Comparison of ENCODE assay signal across 8 cellular contexts in the genomic region with DNA sequence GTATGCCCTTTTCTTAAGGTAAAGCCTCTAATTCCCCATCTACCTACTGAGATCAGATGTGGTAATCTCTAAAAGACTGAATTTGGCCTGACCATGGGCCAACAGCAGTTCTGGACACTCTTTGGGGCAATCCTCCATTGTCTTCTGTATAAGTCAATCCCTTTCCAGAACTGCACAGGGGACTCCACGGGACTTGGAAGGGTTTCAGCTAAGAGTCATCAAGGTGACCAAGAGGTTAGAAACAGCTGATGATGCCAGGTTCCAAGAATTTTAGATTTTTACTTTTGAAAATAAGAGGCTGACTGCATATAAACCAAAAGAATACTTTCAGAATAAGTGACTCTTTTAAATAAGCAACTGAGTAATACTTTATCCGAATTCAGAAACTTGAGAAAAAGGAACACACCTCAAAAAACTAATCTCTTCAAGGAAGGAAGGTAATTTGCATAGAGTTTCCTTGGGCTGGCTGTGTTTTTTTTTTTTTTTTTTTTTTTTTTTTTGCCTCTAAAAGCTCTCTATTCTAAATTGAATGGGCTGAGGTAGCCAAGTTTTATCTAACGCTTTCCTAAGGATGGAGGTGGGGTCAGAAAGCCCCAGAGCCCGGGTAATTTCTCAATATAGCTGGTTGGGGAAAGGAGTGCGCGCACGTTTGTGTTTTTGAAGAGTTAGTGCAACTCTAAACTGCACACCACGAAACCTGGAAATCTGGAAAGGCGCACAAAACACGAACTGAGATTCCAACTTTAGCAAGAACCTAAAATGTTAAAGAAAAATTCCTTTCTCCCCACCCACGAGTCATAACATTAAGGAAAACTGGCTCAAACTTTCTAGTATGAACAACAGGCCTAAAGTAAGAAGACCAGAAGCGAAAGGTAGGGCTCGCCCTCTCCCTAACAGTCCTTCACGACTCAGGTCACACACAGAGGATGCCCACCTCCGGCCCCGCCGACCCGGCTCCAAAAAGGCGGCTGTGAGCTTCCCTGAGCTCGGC. TPM values are rescaled to one million over a fixed set of nuclear protein-coding genes. Genes with fewer than 3 reads are reported as not detected.
DNase-seq lines count a peak whose midpoint lies in the region; ATAC-seq, FAIRE-seq and TF ChIP-seq lines count a peak whose summit lies in the region.

No MANE protein-coding gene starts in this region.

- H3K9me3 ChIP-seq in A673 (ENCODE audit: low read depth, low read length, poor library complexity, severe bottlenecking) (no peaks in the 10 kb centered on the region), H9 (ENCODE audit: control insufficient read depth, low read depth, low read length) (no peaks in the 10 kb centered on the region), HepG2 (ENCODE audit: low read length) (no peaks in the 10 kb centered on the region), tibial nerve (no peaks in the 10 kb centered on the region)

- H3K4ac ChIP-seq in H9 (ENCODE audit: low read depth, low read length) = no peak overlapping the region

- no peak overlapping the region for H4K5ac ChIP-seq in H9 (ENCODE audit: insufficient read length, low read depth, low read length)

- TF ChIP-seq CTCF in A673 (conservative IDR thresholded peaks at IDR 0.05; ENCODE audit: low read depth, low read length) = no peak
- TF ChIP-seq CTCF in H9 (conservative IDR thresholded peaks at IDR 0.05) = no peak
- TF ChIP-seq CTCF in astrocyte of the cerebellum (IDR thresholded peaks at IDR 0.05; ENCODE audit: low read depth, low read length, missing control alignments) = no peak
- TF ChIP-seq CTCF in HepG2 (CRISPR knock-in tag; IDR thresholded peaks at IDR 0.05) = no peak
- TF ChIP-seq CTCF in tibial nerve (IDR thresholded peaks at IDR 0.05) = no peak

- CTCF ChIA-PET in A673 (lab: Charles Lee) (interaction anchor here (0.6 to 1.0 kb wide), 3 partner anchors 14 to 404 kb away, joined by 3 to 10 read pairs (median 5); no protein-coding TSS in a partner anchor), HepG2 (lab: Yijun Ruan, JAX; ENCODE audit: low intra/inter-chr PET ratio, low total read pairs) (interaction anchor here (2.1 kb wide), 1 partner anchor 25 kb away, joined by 9 read pairs; the partner anchor contains the start of gene PIGO)

- H3K36me3 ChIP-seq in A673 (ENCODE audit: insufficient read depth, low read length, poor library complexity, severe bottlenecking) (peaks cover 57% of the 10 kb centered on the region), HepG2 (replicated peaks in 1 of 2; ENCODE audit: control insufficient read depth in 1 of 2, insufficient read depth in 2 of 2, low read length in 2 of 2) (peaks cover 17 to 40% of the 10 kb centered on the region in 2 experiments), tibial nerve (peaks cover 0 to 43% (median 8%) of the 10 kb centered on the region in 3 donors)

- POLR2A ChIA-PET in A673 (lab: Charles Lee; ENCODE audit: low non-redundant PET) = interaction anchor here (0.6 to 0.8 kb wide), 2 partner anchors 9 to 170 kb away, joined by 4 to 11 read pairs; no protein-coding TSS in a partner anchor
- POLR2A ChIA-PET in HepG2 (lab: Yijun Ruan, JAX) = interaction anchor here (0.8 to 3.2 kb wide), 17 partner anchors 8 to 892 kb away, joined by 3 to 23 read pairs (median 11); partner anchors contain the start of genes ATOSB, FANCG, PIGO and SIGMAR1

- peaks cover 6% of the 10 kb centered on the region for H3K23me2 ChIP-seq in H9 (ENCODE audit: insufficient read length, low read depth, low read length, poor library complexity, severe bottlenecking)

- no peak for ATAC-seq in HepG2
- no peak for ATAC-seq in GM19324 (IDR thresholded peaks at IDR 0.05; ENCODE audit: low FRiP score, unreplicated experiment)

- H3K27me3 ChIP-seq in A673 (replicated peaks; ENCODE audit: insufficient read depth, low read depth, low read length, poor library complexity) = no peaks in the 10 kb centered on the region
- H3K27me3 ChIP-seq in H9 (ENCODE audit: insufficient read depth, low read length) = no peaks in the 10 kb centered on the region
- no peaks in the 10 kb centered on the region; a peak in 1 of 5 replicates for H3K27me3 ChIP-seq in HepG2 (ENCODE audit: control insufficient read depth in 1 of 2, insufficient read depth in 2 of 2, low read length in 2 of 2)
- no peaks in the 10 kb centered on the region for H3K27me3 ChIP-seq in tibial nerve

- peak overlapping the region; percentile 85 for H3K9ac ChIP-seq in H9 (ENCODE audit: extremely low read depth, insufficient read length, low read length)
- H3K9ac ChIP-seq in HepG2 (ENCODE audit: insufficient read depth, low read depth, low read length) = peak overlapping the region; percentile 100

- no peak overlapping the region for H3T11ph ChIP-seq in H9 (ENCODE audit: low read length)

- WGBS in H9 (ENCODE audit: extremely low coverage, insufficient read length, low lambda C conversion rate) = no CpG with 5 or more reads among the region's 20 CpGs
- 2% methylated on average over 15 of the region's 20 CpGs for WGBS in HepG2 (ENCODE audit: low lambda C conversion rate)
- WGBS in tibial nerve, 2 donors = 1 to 2% methylated on average over 20 of the region's 20 CpGs

- H3K4me1 Mint-ChIP-seq in H9 = peaks cover 18 to 22% of the 10 kb centered on the region in 2 experiments

- 0 out of 4 replicates have a peak, but pooled peaks of 1 of the 2 experiments have one; percentile 9 for TF ChIP-seq POLR2A in HepG2 (IDR thresholded peaks at IDR 0.05; ENCODE audit: insufficient read depth in 1 of 2, low read depth in 2 of 2, low read length in 2 of 2)
- no peak for TF ChIP-seq POLR2A in tibial nerve (IDR thresholded peaks at IDR 0.05)

- H3K27ac ChIP-seq in A673 (ENCODE audit: low read depth, low read length, poor library complexity, severe bottlenecking) (peak overlapping the region; percentile 100), H9 (ENCODE audit: insufficient read length, low read depth, low read length) (no peak overlapping the region), HepG2 (ENCODE audit: extremely low read length, insufficient read depth, low read length) (peak overlapping the region; percentile 100), tibial nerve (peak overlapping the region; percentile 97 to 100 (median 98))

- H3K4me3 ChIP-seq in A673 (ENCODE audit: low read depth, low read length, poor library complexity, severe bottlenecking) = peak overlapping the region; percentile 98
- peak overlapping the region; percentile 91 for H3K4me3 ChIP-seq in astrocyte of the cerebellum (ENCODE audit: low read depth, low read length)
- H3K4me3 ChIP-seq in HepG2 (replicated peaks in 1 of 3; ENCODE audit: insufficient read depth in 1 of 3, low read depth in 2 of 3, low read length in 3 of 3) = peak overlapping the region; percentile 92 to 99 (median 93)
- H3K4me3 ChIP-seq in tibial nerve = peak overlapping the region; percentile 72 to 99 (median 89)

- H4K20me1 ChIP-seq in H9 (ENCODE audit: control insufficient read depth, insufficient read depth, insufficient read length) (no peaks in the 10 kb centered on the region), HepG2 (ENCODE audit: insufficient read depth, low read length) (peaks cover 41% of the 10 kb centered on the region)

- H3K4me1 ChIP-seq in A673 (ENCODE audit: insufficient read depth, low read length, poor library complexity, severe bottlenecking) = peaks cover 6% of the 10 kb centered on the region
- peaks cover 5% of the 10 kb centered on the region; the same call in 1 of the 2 replicates for H3K4me1 ChIP-seq in H9 (ENCODE audit: insufficient read depth, low read length)
- H3K4me1 ChIP-seq in HepG2 (ENCODE audit: insufficient read depth, low read length) = peaks cover 37% of the 10 kb centered on the region
- H3K4me1 ChIP-seq in tibial nerve = peaks cover 0 to 47% (median 35%) of the 10 kb centered on the region in 4 donors

- DNase-seq in A673 (ENCODE audit: low spot score) = no peak
- DNase-seq in H9 = no peak
- DNase-seq in astrocyte of the cerebellum (ENCODE audit: low read depth) = peak; percentile 23
- no peak for DNase-seq in HepG2 (ENCODE audit: low spot score)
- DNase-seq in tibial nerve (ENCODE audit: low spot score in 2 of 2) = no peak
- no peak for DNase-seq in NCI-H2029 (lab: John Stamatoyannopoulos, UW)
- no peak for DNase-seq in foreskin melanocyte

- no peak for TF ChIP-seq RAD21 in HepG2 (CRISPR knock-in tag; IDR thresholded peaks at IDR 0.05)

- no peak overlapping the region for H2BK15ac ChIP-seq in H9 (ENCODE audit: low read depth, low read length)

- H2AK5ac ChIP-seq in H9 (ENCODE audit: insufficient read length, low read length) = no peak overlapping the region

- no peaks in the 10 kb centered on the region; a peak in 1 of 5 replicates for H3K9me3 Mint-ChIP-seq in H9

- no peak overlapping the region for H3K23ac ChIP-seq in H9 (ENCODE audit: insufficient read length, low read depth, low read length)

- H2BK5ac ChIP-seq in H9 (ENCODE audit: insufficient read length, low read length) = no peak overlapping the region

- H3K27ac Mint-ChIP-seq in H9 = peak overlapping the region; percentile 94 to 98 (median 96)

- intact Hi-C loops in A673 (cut with micrococcal nuclease; ENCODE audit: unreplicated experiment) = loop anchor here (1.0 kb wide), 1 partner anchor 25 kb away; the partner anchor contains the start of gene PIGO
- intact Hi-C loops in HepG2 (cut with micrococcal nuclease; ENCODE audit: unreplicated experiment) = no loop called here

- H3K27me3 Mint-ChIP-seq in H9 (ENCODE audit: low read depth) = no peaks in the 10 kb centered on the region; the same call in none of the 2 replicates

- BruUV-seq in A673 (replicated peaks; lab: Mats Ljungman, UMichigan) (TSS peak; percentile 52), HepG2 (replicated peaks; lab: Mats Ljungman, UMichigan) (TSS peak; percentile 54)

- no peak overlapping the region for H4K91ac ChIP-seq in H9 (ENCODE audit: insufficient read length, low read depth, low read length)

- in situ Hi-C loops in astrocyte of the cerebellum (cut with HindIII; ENCODE audit: low sequenced_read_pairs) = no loop called here
- in situ Hi-C loops in HepG2 (cut with HindIII; ENCODE audit: extremely low pct_ligation_motif_present, low pct_unique_long_range_greater_than_20kb) = no loop called here

- H2BK20ac ChIP-seq in H9 (ENCODE audit: low read depth, low read length, poor library complexity, severe bottlenecking) = no peak overlapping the region

- H3K4me2 ChIP-seq in H9 (ENCODE audit: insufficient read depth, insufficient read length, low read length) = peak overlapping the region; percentile 76
- H3K4me2 ChIP-seq in HepG2 (ENCODE audit: low read depth, low read length) = peak overlapping the region; percentile 85

- H2AFZ ChIP-seq in H9 (ENCODE audit: low read length) (no peak overlapping the region), HepG2 (ENCODE audit: low read length) (no peak overlapping the region)

- FAIRE-seq in HepG2 (lab: Jason Lieb, UNC) = no peak

- no peak overlapping the region for H2BK12ac ChIP-seq in H9 (ENCODE audit: insufficient read length, low read depth, low read length)

- H3K14ac ChIP-seq in H9 (ENCODE audit: insufficient read depth, low read length) = peak overlapping the region; percentile 59

- no peaks in the 10 kb centered on the region for H3K79me1 ChIP-seq in H9 (ENCODE audit: insufficient read depth, low read depth, low read length, poor library complexity, severe bottlenecking)

- H3K36me3 Mint-ChIP-seq in H9 (ENCODE audit: insufficient read depth in 1 of 3, low read depth in 3 of 3) = peaks cover 64 to 84% (median 74%) of the 10 kb centered on the region in 3 experiments

- peak overlapping the region; percentile 83 for H3K18ac ChIP-seq in H9 (ENCODE audit: insufficient read length, low read depth, low read length)

- no peak overlapping the region for H3K56ac ChIP-seq in H9 (ENCODE audit: insufficient read length, low read depth, low read length)

- no peak overlapping the region for H4K8ac ChIP-seq in H9 (replicated peaks; ENCODE audit: insufficient read length, low read depth, low read length)

- H3K4me3 Mint-ChIP-seq in H9 = peak overlapping the region; percentile 92 to 95

- H3K79me2 ChIP-seq in H9 (ENCODE audit: insufficient read depth, low read length) (peaks cover 39% of the 10 kb centered on the region), HepG2 (ENCODE audit: insufficient read depth, low read length) (peaks cover 53% of the 10 kb centered on the region)

- H2BK120ac ChIP-seq in H9 (ENCODE audit: low read depth, low read length, poor library complexity, severe bottlenecking) = no peak overlapping the region

- TF ChIP-seq EP300 in HepG2 (IDR thresholded peaks at IDR 0.05; ENCODE audit: low read depth in 2 of 2, low read length in 2 of 2) (no peak), HepG2 (CRISPR knock-in tag; IDR thresholded peaks at IDR 0.05; ENCODE audit: borderline replicate concordance) (no peak), tibial nerve (IDR thresholded peaks at IDR 0.05) (no peak)

RNA-seq across cellular contexts. Expression of gene VCP, which starts 1.3 kb away (rescaled TPM):
- total RNA-seq in A673 (2021) (625 and 643 TPM in 2 replicates), H9 (2021) (407 and 409 TPM in 2 replicates), HepG2 (2016; rRNA removed; fragmentation: Illumina TruSeq; extraction: Trizol) (391 and 406 TPM in 2 replicates), tibial nerve (100 to 1,000 TPM; 134 to 190 (median 149) TPM)
- total RNA-seq in HepG2 (2016; cell fraction: cytosol; rRNA removed; fragmentation: Illumina TruSeq; extraction: Trizol; ENCODE audit: low read depth) = 18.6 and 21.7 TPM in 2 replicates
- 376 and 380 TPM in 2 replicates for total RNA-seq in HepG2 (2016; cell fraction: insoluble cytoplasmic fraction; rRNA removed; fragmentation: Illumina TruSeq; extraction: Trizol)
- total RNA-seq in HepG2 (2016; cell fraction: membrane; rRNA removed; fragmentation: Illumina TruSeq; extraction: Trizol) = 43.0 and 49.6 TPM in 2 replicates
- total RNA-seq in HepG2 (2016; cell fraction: nucleus; rRNA removed; fragmentation: Illumina TruSeq; extraction: Trizol) = 244 and 245 TPM in 2 replicates
- polyA plus RNA-seq in HepG2 (2011; rRNA removed) = 143 and 166 TPM in 2 replicates
- 151 and 155 TPM in 2 replicates for polyA plus RNA-seq in HepG2 (2011; cell fraction: cytosol; rRNA removed)
- 129 and 137 TPM in 2 replicates for polyA plus RNA-seq in HepG2 (2011; cell fraction: nucleus; rRNA removed)
- polyA plus RNA-seq in HepG2 (2012) = 146 and 152 TPM in 2 replicates
- 10.7 and 12.6 TPM in 2 replicates for polyA plus RNA-seq in HepG2 (2016; cell fraction: cytosol; fragmentation: Illumina TruSeq; extraction: Trizol; ENCODE audit: low read depth)
- 291 and 344 TPM in 2 replicates for polyA plus RNA-seq in HepG2 (2016; cell fraction: insoluble cytoplasmic fraction; fragmentation: Illumina TruSeq; extraction: Trizol; ENCODE audit: low read depth)
- 15.8 and 22.5 TPM in 2 replicates for polyA plus RNA-seq in HepG2 (2016; cell fraction: membrane; fragmentation: Illumina TruSeq; extraction: Trizol; ENCODE audit: low read depth)
- polyA plus RNA-seq in HepG2 (2016; cell fraction: nucleus; fragmentation: Illumina TruSeq; extraction: Trizol; ENCODE audit: insufficient read depth, low read depth) = 266 and 278 TPM in 2 replicates
- 446 and 616 TPM in 2 replicates for polyA minus RNA-seq in HepG2 (2011; rRNA and poly(A)+ RNA removed; ENCODE audit: low replicate concordance)
- 189 and 210 TPM in 2 replicates for polyA minus RNA-seq in HepG2 (2011; cell fraction: cytosol; rRNA and poly(A)+ RNA removed)
- 248 and 250 TPM in 2 replicates for polyA minus RNA-seq in HepG2 (2011; cell fraction: nucleus; rRNA and poly(A)+ RNA removed)

RNA-seq across cellular contexts. Expression of gene FANCG, which starts 8.6 kb away (rescaled TPM):
- 104 and 110 TPM in 2 replicates for total RNA-seq in A673 (2021)
- 86.9 and 88.0 TPM in 2 replicates for total RNA-seq in H9 (2021)
- total RNA-seq in HepG2 (2016; rRNA removed; fragmentation: Illumina TruSeq; extraction: Trizol) = 43.3 and 45.1 TPM in 2 replicates
- total RNA-seq in HepG2 (2016; cell fraction: cytosol; rRNA removed; fragmentation: Illumina TruSeq; extraction: Trizol; ENCODE audit: low read depth) = 22.3 and 24.9 TPM in 2 replicates
- total RNA-seq in HepG2 (2016; cell fraction: insoluble cytoplasmic fraction; rRNA removed; fragmentation: Illumina TruSeq; extraction: Trizol) = 38.9 and 46.7 TPM in 2 replicates
- total RNA-seq in HepG2 (2016; cell fraction: membrane; rRNA removed; fragmentation: Illumina TruSeq; extraction: Trizol) = 30.7 and 36.4 TPM in 2 replicates
- 49.6 and 53.6 TPM in 2 replicates for total RNA-seq in HepG2 (2016; cell fraction: nucleus; rRNA removed; fragmentation: Illumina TruSeq; extraction: Trizol)
- polyA plus RNA-seq in HepG2 (2011; rRNA removed) = 10.8 and 14.4 TPM in 2 replicates
- 4.4 and 6.9 TPM in 2 replicates for polyA plus RNA-seq in HepG2 (2011; cell fraction: cytosol; rRNA removed)
- polyA plus RNA-seq in HepG2 (2011; cell fraction: nucleus; rRNA removed) = 51.4 and 75.5 TPM in 2 replicates
- 7.3 and 17.1 TPM in 2 replicates for polyA plus RNA-seq in HepG2 (2012)
- 11.9 and 12.4 TPM in 2 replicates for polyA plus RNA-seq in HepG2 (2016; cell fraction: cytosol; fragmentation: Illumina TruSeq; extraction: Trizol; ENCODE audit: low read depth)
- 28.3 and 28.9 TPM in 2 replicates for polyA plus RNA-seq in HepG2 (2016; cell fraction: insoluble cytoplasmic fraction; fragmentation: Illumina TruSeq; extraction: Trizol; ENCODE audit: low read depth)
- polyA plus RNA-seq in HepG2 (2016; cell fraction: membrane; fragmentation: Illumina TruSeq; extraction: Trizol; ENCODE audit: low read depth) = 21.2 and 24.3 TPM in 2 replicates
- polyA plus RNA-seq in HepG2 (2016; cell fraction: nucleus; fragmentation: Illumina TruSeq; extraction: Trizol; ENCODE audit: insufficient read depth, low read depth) = 96.3 and 105 TPM in 2 replicates
- 22.2 and 87.0 TPM in 2 replicates for polyA minus RNA-seq in HepG2 (2011; rRNA and poly(A)+ RNA removed; ENCODE audit: low replicate concordance)
- 4.6 and 5.9 TPM in 2 replicates for polyA minus RNA-seq in HepG2 (2011; cell fraction: cytosol; rRNA and poly(A)+ RNA removed)
- polyA minus RNA-seq in HepG2 (2011; cell fraction: nucleus; rRNA and poly(A)+ RNA removed) = 32.1 and 37.9 TPM in 2 replicates
- total RNA-seq in tibial nerve = 10 to 100 TPM; 14.4 to 30.8 (median 20.8) TPM

RNA-seq across cellular contexts. Expression of gene PIGO, which starts 25.3 kb away (rescaled TPM):
- total RNA-seq in A673 (2021) = 32.9 and 34.3 TPM in 2 replicates
- 20.3 and 23.4 TPM in 2 replicates for total RNA-seq in H9 (2021)
- total RNA-seq in HepG2 (2016; rRNA removed; fragmentation: Illumina TruSeq; extraction: Trizol) = 6.6 and 20.5 TPM in 2 replicates
- 1.7 and 3.4 TPM in 2 replicates for total RNA-seq in HepG2 (2016; cell fraction: cytosol; rRNA removed; fragmentation: Illumina TruSeq; extraction: Trizol; ENCODE audit: low read depth)
- total RNA-seq in HepG2 (2016; cell fraction: insoluble cytoplasmic fraction; rRNA removed; fragmentation: Illumina TruSeq; extraction: Trizol) = 6.2 and 20.0 TPM in 2 replicates
- total RNA-seq in HepG2 (2016; cell fraction: membrane; rRNA removed; fragmentation: Illumina TruSeq; extraction: Trizol) = 3.2 and 3.6 TPM in 2 replicates
- total RNA-seq in HepG2 (2016; cell fraction: nucleus; rRNA removed; fragmentation: Illumina TruSeq; extraction: Trizol) = 18.5 and 23.4 TPM in 2 replicates
- 24.4 and 26.2 TPM in 2 replicates for polyA plus RNA-seq in HepG2 (2011; rRNA removed)
- polyA plus RNA-seq in HepG2 (2011; cell fraction: cytosol; rRNA removed) = 18.2 and 19.4 TPM in 2 replicates
- polyA plus RNA-seq in HepG2 (2011; cell fraction: nucleus; rRNA removed) = 36.6 and 39.8 TPM in 2 replicates
- 11.1 and 13.7 TPM in 2 replicates for polyA plus RNA-seq in HepG2 (2012)
- polyA plus RNA-seq in HepG2 (2016; cell fraction: cytosol; fragmentation: Illumina TruSeq; extraction: Trizol; ENCODE audit: low read depth) = 1.4 TPM in 2 replicates
- polyA plus RNA-seq in HepG2 (2016; cell fraction: insoluble cytoplasmic fraction; fragmentation: Illumina TruSeq; extraction: Trizol; ENCODE audit: low read depth) = 5.1 and 7.0 TPM in 2 replicates
- 2.4 and 2.7 TPM in 2 replicates for polyA plus RNA-seq in HepG2 (2016; cell fraction: membrane; fragmentation: Illumina TruSeq; extraction: Trizol; ENCODE audit: low read depth)
- polyA plus RNA-seq in HepG2 (2016; cell fraction: nucleus; fragmentation: Illumina TruSeq; extraction: Trizol; ENCODE audit: insufficient read depth, low read depth) = 29.3 and 36.5 TPM in 2 replicates
- 54.7 and 59.3 TPM in 2 replicates for polyA minus RNA-seq in HepG2 (2011; rRNA and poly(A)+ RNA removed; ENCODE audit: low replicate concordance)
- polyA minus RNA-seq in HepG2 (2011; cell fraction: cytosol; rRNA and poly(A)+ RNA removed) = 15.4 and 19.4 TPM in 2 replicates
- polyA minus RNA-seq in HepG2 (2011; cell fraction: nucleus; rRNA and poly(A)+ RNA removed) = 20.1 and 20.3 TPM in 2 replicates
- total RNA-seq in tibial nerve = 10 to 100 TPM; 16.1 to 23.2 (median 18.7) TPM

RNA-seq across cellular contexts. Expression of gene STOML2, which starts 31.8 kb away (rescaled TPM):
- total RNA-seq in A673 (2021) = 200 and 209 TPM in 2 replicates
- total RNA-seq in H9 (2021) = 192 and 193 TPM in 2 replicates
- total RNA-seq in HepG2 (2016; rRNA removed; fragmentation: Illumina TruSeq; extraction: Trizol) = 250 and 305 TPM in 2 replicates
- 682 and 717 TPM in 2 replicates for total RNA-seq in HepG2 (2016; cell fraction: cytosol; rRNA removed; fragmentation: Illumina TruSeq; extraction: Trizol; ENCODE audit: low read depth)
- total RNA-seq in HepG2 (2016; cell fraction: insoluble cytoplasmic fraction; rRNA removed; fragmentation: Illumina TruSeq; extraction: Trizol) = 259 and 314 TPM in 2 replicates
- 635 and 649 TPM in 2 replicates for total RNA-seq in HepG2 (2016; cell fraction: membrane; rRNA removed; fragmentation: Illumina TruSeq; extraction: Trizol)
- 99.4 and 103 TPM in 2 replicates for total RNA-seq in HepG2 (2016; cell fraction: nucleus; rRNA removed; fragmentation: Illumina TruSeq; extraction: Trizol)
- polyA plus RNA-seq in HepG2 (2011; rRNA removed) = 243 and 245 TPM in 2 replicates
- polyA plus RNA-seq in HepG2 (2011; cell fraction: cytosol; rRNA removed) = 206 and 268 TPM in 2 replicates
- polyA plus RNA-seq in HepG2 (2011; cell fraction: nucleus; rRNA removed) = 223 and 235 TPM in 2 replicates
- 137 and 155 TPM in 2 replicates for polyA plus RNA-seq in HepG2 (2012)
- 796 and 800 TPM in 2 replicates for polyA plus RNA-seq in HepG2 (2016; cell fraction: cytosol; fragmentation: Illumina TruSeq; extraction: Trizol; ENCODE audit: low read depth)
- polyA plus RNA-seq in HepG2 (2016; cell fraction: insoluble cytoplasmic fraction; fragmentation: Illumina TruSeq; extraction: Trizol; ENCODE audit: low read depth) = 284 and 314 TPM in 2 replicates
- 557 and 563 TPM in 2 replicates for polyA plus RNA-seq in HepG2 (2016; cell fraction: membrane; fragmentation: Illumina TruSeq; extraction: Trizol; ENCODE audit: low read depth)
- polyA plus RNA-seq in HepG2 (2016; cell fraction: nucleus; fragmentation: Illumina TruSeq; extraction: Trizol; ENCODE audit: insufficient read depth, low read depth) = 177 and 181 TPM in 2 replicates
- polyA minus RNA-seq in HepG2 (2011; rRNA and poly(A)+ RNA removed; ENCODE audit: low replicate concordance) = 125 and 128 TPM in 2 replicates
- 41.4 and 52.8 TPM in 2 replicates for polyA minus RNA-seq in HepG2 (2011; cell fraction: cytosol; rRNA and poly(A)+ RNA removed)
- polyA minus RNA-seq in HepG2 (2011; cell fraction: nucleus; rRNA and poly(A)+ RNA removed) = 27.2 and 45.5 TPM in 2 replicates
- total RNA-seq in tibial nerve = 10 to 100 TPM; 67.2 to 97.7 (median 93.7) TPM

RNA-seq across cellular contexts. Expression of gene ATOSB, which starts 44.5 kb away (rescaled TPM):
- total RNA-seq in A673 (2021) (7.4 and 8.3 TPM in 2 replicates), H9 (2021) (5.6 and 6.1 TPM in 2 replicates), HepG2 (2016; rRNA removed; fragmentation: Illumina TruSeq; extraction: Trizol) (1.9 and 2.3 TPM in 2 replicates), tibial nerve (10 to 100 TPM; 13.3 to 19.5 (median 14.7) TPM)
- 0.26 and 0.61 TPM in 2 replicates for total RNA-seq in HepG2 (2016; cell fraction: cytosol; rRNA removed; fragmentation: Illumina TruSeq; extraction: Trizol; ENCODE audit: low read depth)
- 1.6 and 2.0 TPM in 2 replicates for total RNA-seq in HepG2 (2016; cell fraction: insoluble cytoplasmic fraction; rRNA removed; fragmentation: Illumina TruSeq; extraction: Trizol)
- total RNA-seq in HepG2 (2016; cell fraction: membrane; rRNA removed; fragmentation: Illumina TruSeq; extraction: Trizol) = 1.2 and 1.5 TPM in 2 replicates
- 1.8 and 2.3 TPM in 2 replicates for total RNA-seq in HepG2 (2016; cell fraction: nucleus; rRNA removed; fragmentation: Illumina TruSeq; extraction: Trizol)
- 6.4 and 7.1 TPM in 2 replicates for polyA plus RNA-seq in HepG2 (2011; rRNA removed)
- polyA plus RNA-seq in HepG2 (2011; cell fraction: cytosol; rRNA removed) = 6.6 and 6.7 TPM in 2 replicates
- polyA plus RNA-seq in HepG2 (2011; cell fraction: nucleus; rRNA removed) = 16.6 and 22.2 TPM in 2 replicates
- 2.0 and 2.1 TPM in 2 replicates for polyA plus RNA-seq in HepG2 (2012)
- polyA plus RNA-seq in HepG2 (2016; cell fraction: cytosol; fragmentation: Illumina TruSeq; extraction: Trizol; ENCODE audit: low read depth) = 0.47 and 0.61 TPM in 2 replicates
- 2.2 TPM in 2 replicates for polyA plus RNA-seq in HepG2 (2016; cell fraction: insoluble cytoplasmic fraction; fragmentation: Illumina TruSeq; extraction: Trizol; ENCODE audit: low read depth)
- polyA plus RNA-seq in HepG2 (2016; cell fraction: membrane; fragmentation: Illumina TruSeq; extraction: Trizol; ENCODE audit: low read depth) = 1.4 and 1.6 TPM in 2 replicates
- polyA plus RNA-seq in HepG2 (2016; cell fraction: nucleus; fragmentation: Illumina TruSeq; extraction: Trizol; ENCODE audit: insufficient read depth, low read depth) = 4.3 and 5.5 TPM in 2 replicates
- 7.8 and 10.5 TPM in 2 replicates for polyA minus RNA-seq in HepG2 (2011; rRNA and poly(A)+ RNA removed; ENCODE audit: low replicate concordance)
- polyA minus RNA-seq in HepG2 (2011; cell fraction: cytosol; rRNA and poly(A)+ RNA removed) = 1.7 and 1.8 TPM in 2 replicates
- polyA minus RNA-seq in HepG2 (2011; cell fraction: nucleus; rRNA and poly(A)+ RNA removed) = 3.7 and 4.0 TPM in 2 replicates
